Comparison of ENCODE assay signal across 22 cellular contexts in genomic region chr9:133690111-133690561, GRCh38. TPM values are rescaled to one million over a fixed set of nuclear protein-coding genes. Genes with fewer than 3 reads are reported as not detected.
DNase-seq lines count a peak whose midpoint lies in the region; ATAC-seq and TF ChIP-seq lines count a peak whose summit lies in the region.
"Had no signal": no experiment of that assay in that cellular context is flagged by ENCODE, and none has a peak within 500 bp of the region (broad histone marks: within the 10 kb centered on the region; RNA-seq: fewer than 3 reads in every experiment).

No MANE protein-coding gene starts in this region.

- peaks cover 11% of the 10 kb centered on the region for H3K4me1 Mint-ChIP-seq in chondrocyte (ENCODE audit: low read depth)
- H3K4me1 Mint-ChIP-seq: IgD-negative memory B cell had no signal

- no peak for ATAC-seq in heart left ventricle
- peak; percentile 18 to 81 for ATAC-seq in upper lobe of left lung (ENCODE audit: low FRiP score in 2 of 2)
- ATAC-seq in GM18511 (IDR thresholded peaks at IDR 0.05; ENCODE audit: unreplicated experiment), result no peak
- ATAC-seq: HCT116; naive thymus-derived CD8-positive, alpha-beta T cell; T-helper 17 cell had no signal

- H3K4me1 ChIP-seq in heart left ventricle (peaks cover 0 to 6% (median 0%) of the 10 kb centered on the region in 12 donors), upper lobe of left lung (peaks cover 0 to 3% (median under 1%) of the 10 kb centered on the region in 4 donors), Peyer's patch (no peaks in the 10 kb centered on the region)

- intact Hi-C loops in heart left ventricle (cut with DNase I) (no loop called here), cardiac septum (cut with DNase I) (no loop called here)

- H3K27me3 Mint-ChIP-seq in chondrocyte (ENCODE audit: low read depth), result peaks cover 8% of the 10 kb centered on the region
- H3K27me3 Mint-ChIP-seq: naive thymus-derived CD8-positive, alpha-beta T cell; T-helper 17 cell had no signal

- H3K36me3 ChIP-seq in heart left ventricle (no peaks in the 10 kb centered on the region), upper lobe of left lung (no peaks in the 10 kb centered on the region), Peyer's patch (no peaks in the 10 kb centered on the region)
- H3K36me3 ChIP-seq: esophagus squamous epithelium had no signal

- 83 to 94% (median 89%) methylated on average over 7 to 10 of the region's 10 CpGs for WGBS in heart left ventricle, 4 donors
- WGBS in upper lobe of left lung, 2 donors, result 62 to 69% methylated on average over 3 to 6 of the region's 10 CpGs

- TF ChIP-seq POLR2A in heart left ventricle (IDR thresholded peaks at IDR 0.05), result no peak
- TF ChIP-seq POLR2A in upper lobe of left lung (IDR thresholded peaks at IDR 0.05), result no peak
- no peak for TF ChIP-seq POLR2A in Peyer's patch (IDR thresholded peaks at IDR 0.05)
- TF ChIP-seq POLR2A in erythroblast (IDR thresholded peaks at IDR 0.05; ENCODE audit: low read length), result no peak

- H3K27ac Mint-ChIP-seq in chondrocyte (ENCODE audit: unreplicated experiment), result no peak overlapping the region
- H3K27ac Mint-ChIP-seq: IgD-negative memory B cell, T-helper 17 cell had no signal

- H3K36me3 Mint-ChIP-seq in chondrocyte (ENCODE audit: low read depth), result peaks cover 2% of the 10 kb centered on the region
- H3K36me3 Mint-ChIP-seq: IgD-negative memory B cell had no signal

- no peak overlapping the region for H3K4me3 ChIP-seq in heart left ventricle
- H3K4me3 ChIP-seq in upper lobe of left lung, result no peak overlapping the region
- H3K4me3 ChIP-seq in Peyer's patch, result no peak overlapping the region
- H3K4me3 ChIP-seq: esophagus squamous epithelium had no signal

- H3K4me3 Mint-ChIP-seq in chondrocyte (ENCODE audit: unreplicated experiment), result no peak overlapping the region
- H3K4me3 Mint-ChIP-seq: IgD-negative memory B cell; naive thymus-derived CD8-positive, alpha-beta T cell; T-helper 17 cell had no signal

- H3K27ac ChIP-seq in heart left ventricle, result no peak overlapping the region
- no peak overlapping the region for H3K27ac ChIP-seq in upper lobe of left lung
- H3K27ac ChIP-seq in Peyer's patch, result no peak overlapping the region
- H3K27ac ChIP-seq: esophagus squamous epithelium had no signal

- H3K9me3 ChIP-seq in heart left ventricle, result no peaks in the 10 kb centered on the region
- H3K9me3 ChIP-seq in upper lobe of left lung, result no peaks in the 10 kb centered on the region
- H3K9me3 ChIP-seq in Peyer's patch, result no peaks in the 10 kb centered on the region
- H3K9me3 ChIP-seq: esophagus squamous epithelium had no signal

- no peaks in the 10 kb centered on the region for H3K9me3 Mint-ChIP-seq in chondrocyte (ENCODE audit: low read depth)
- H3K9me3 Mint-ChIP-seq: IgD-negative memory B cell; naive thymus-derived CD8-positive, alpha-beta T cell had no signal

- DNase-seq in heart left ventricle (peak in 3 of 5 donors; percentile 9 to 51 (median 13)), cardiac septum (ENCODE audit: low spot score) (no peak), chondrocyte (ENCODE audit: low spot score) (peak; percentile 79), myocyte (ENCODE audit: low read depth) (peak; percentile 46), upper lobe of left lung (peak; percentile 76 to 82), Peyer's patch (no peak), erythroblast (lab: John Stamatoyannopoulos, UW) (no peak)
- DNase-seq: activated CD4-positive, alpha-beta T cell treated with anti-CD3 and anti-CD28 coated beads, Interleukin-2, amount 50 U/mL, for 48 hours; activated gamma-delta T cell treated with Interleukin-2 at 50 U/mL for 16 hours; activated T-cell treated with anti-CD3 and anti-CD28 coated beads for 4 hours; amygdala; C1 segment of cervical spinal cord; effector CD4-positive, alpha-beta T cell; esophagus squamous epithelium; naive thymus-derived CD8-positive, alpha-beta T cell; NCI-H2081 treated with DMSO at 0.1 percent for 48 hours; NCI-H524; T-helper 17 cell had no signal

- H3K27me3 ChIP-seq in heart left ventricle (peaks cover 0 to 4% (median 0%) of the 10 kb centered on the region in 9 donors), upper lobe of left lung (no peaks in the 10 kb centered on the region), Peyer's patch (no peaks in the 10 kb centered on the region)
- H3K27me3 ChIP-seq: esophagus squamous epithelium had no signal

- TF ChIP-seq EP300 in upper lobe of left lung (IDR thresholded peaks at IDR 0.05), result no peak

- TF ChIP-seq CTCF in heart left ventricle (IDR thresholded peaks at IDR 0.05), result no peak
- no peak for TF ChIP-seq CTCF in chondrocyte (IDR thresholded peaks at IDR 0.05)
- TF ChIP-seq CTCF in upper lobe of left lung (IDR thresholded peaks at IDR 0.05), result no peak
- no peak for TF ChIP-seq CTCF in Peyer's patch (IDR thresholded peaks at IDR 0.05)

RNA-seq across cellular contexts. Expression of gene SARDH, which starts 48.0 kb away (rescaled TPM):
- total RNA-seq in heart left ventricle, result 1 to 10 TPM in 2 of 9 donors, under 1 TPM in 7; 0.23 to 1.7 (median 0.70) TPM
- under 1 TPM; 0.19 to 0.29 TPM for polyA plus RNA-seq in heart left ventricle
- 1.3 TPM for total RNA-seq in cardiac septum
- 0.74 to 1.2 TPM in 2 of 3 replicates, not detected in the other for total RNA-seq in chondrocyte
- total RNA-seq in myocyte, result 55.6 and 70.3 TPM in 2 replicates
- 27.4 TPM for polyA plus RNA-seq in myocyte (2012)
- total RNA-seq in upper lobe of left lung, result 10 to 100 TPM in 2 of 6 donors, 1 to 10 TPM in 3, under 1 TPM in 1; 0.79 to 37.7 (median 4.2) TPM
- total RNA-seq in Peyer's patch, result 1 to 10 TPM in 2 of 4 donors, under 1 TPM in 2; 0.47 to 5.0 (median 0.95) TPM

RNA-seq across cellular contexts. Expression of gene DBH, which starts 54.0 kb away (rescaled TPM):
- under 1 TPM in 2 of 9 donors, not detected in 7; 0.06 to 0.08 TPM for total RNA-seq in heart left ventricle
- polyA plus RNA-seq in heart left ventricle, result not detected
- not detected for total RNA-seq in cardiac septum
- not detected in 3 replicates for total RNA-seq in chondrocyte
- 0.16 and 1.5 TPM in 2 replicates for total RNA-seq in myocyte
- 2.0 TPM for polyA plus RNA-seq in myocyte (2012)
- total RNA-seq in upper lobe of left lung, result under 1 TPM in 1 of 6 donors, not detected in 5; 0.27 TPM
- total RNA-seq in Peyer's patch, result not detected
- total RNA-seq: A673; esophagus squamous epithelium; naive thymus-derived CD8-positive, alpha-beta T cell had no signal
- polyA plus RNA-seq: IgD-negative memory B cell; naive thymus-derived CD8-positive, alpha-beta T cell had no signal

Comparison
In these comparisons a context has a peak if more than half of its experiments do, and no peak if none do; other contexts are left out.
1. DNase-seq: peak in heart left ventricle (3 of 5), chondrocyte (single experiment), myocyte (single experiment) and upper lobe of left lung (2 of 2); none in cardiac septum (single experiment), Peyer's patch (0 of 3) and erythroblast (0 of 2).
2. ATAC-seq: peak in upper lobe of left lung (2 of 2); none in heart left ventricle (0 of 4) and GM18511 (single experiment).